8 cellular contexts compared by ENCODE assay signal in the genomic region with DNA sequence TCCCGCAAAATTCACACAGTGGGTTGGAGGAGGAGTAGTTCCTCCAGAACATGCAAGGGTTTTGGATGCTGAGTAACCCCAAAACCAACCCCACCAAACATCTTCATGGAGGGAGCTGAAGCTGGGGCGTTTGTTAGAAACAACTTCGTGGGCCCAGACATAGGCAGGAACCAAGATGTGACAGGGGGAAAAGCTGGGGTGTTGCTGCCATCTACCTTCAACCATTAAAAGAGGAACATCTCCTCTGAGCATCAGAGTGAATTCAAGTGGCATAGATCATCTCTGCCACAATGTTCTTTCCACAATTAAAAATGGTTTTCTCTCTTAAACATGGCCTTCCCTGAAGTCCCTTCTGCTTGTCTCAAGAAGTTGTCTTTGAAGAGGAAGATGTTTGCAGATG. TPM values are rescaled to one million over a fixed set of nuclear protein-coding genes. Genes with fewer than 3 reads are reported as not detected.
A peak's percentile ranks its signal among the peaks of the same experiment; 100 is the strongest.
DNase-seq lines count a peak whose midpoint lies in the region; FAIRE-seq and TF ChIP-seq lines count a peak whose summit lies in the region.
"Had no signal": no experiment of that assay in that cellular context is flagged by ENCODE, and none has a peak within 500 bp of the region (broad histone marks: within the 10 kb centered on the region; RNA-seq: fewer than 3 reads in every experiment).

No MANE protein-coding gene starts in this region.

- no TSS peak for BruUV-seq in Caco-2 (replicated peaks; lab: Mats Ljungman, UMichigan)

- H3K4me1 Mint-ChIP-seq in Caco-2 (ENCODE audit: low read depth, unreplicated experiment) = peaks cover 29% of the 10 kb centered on the region

- no peaks in the 10 kb centered on the region for H3K36me3 ChIP-seq in Caco-2 (ENCODE audit: control insufficient read depth, insufficient read depth, low read length)
- no peaks in the 10 kb centered on the region for H3K36me3 ChIP-seq in effector memory CD4-positive, alpha-beta T cell (ENCODE audit: control insufficient read depth, insufficient read depth, low read length)
- H3K36me3 ChIP-seq: pancreas had no signal

- H3K4me1 ChIP-seq in Caco-2 = peaks cover 39% of the 10 kb centered on the region
- no peaks in the 10 kb centered on the region for H3K4me1 ChIP-seq in effector memory CD4-positive, alpha-beta T cell (ENCODE audit: control insufficient read depth, insufficient read depth, low read length, poor library complexity, severe bottlenecking)
- H3K4me1 ChIP-seq: pancreas had no signal

- H3K36me3 Mint-ChIP-seq in Caco-2 (ENCODE audit: insufficient read depth, unreplicated experiment) = peaks cover 9% of the 10 kb centered on the region

- no peaks in the 10 kb centered on the region for H3K27me3 Mint-ChIP-seq in Caco-2 (ENCODE audit: insufficient read depth, unreplicated experiment)

- DNase-seq in Caco-2 (no peak), GM12892 (ENCODE audit: insufficient read length) (no peak), MV-4-11 (lab: John Stamatoyannopoulos, UW) (peak; percentile 10), SK-N-DZ (ENCODE audit: low spot score) (no peak), NCI-H774 (lab: John Stamatoyannopoulos, UW) (no peak)
- DNase-seq in effector CD8-positive, alpha-beta T cell (lab: John Stamatoyannopoulos, UW) = peak; percentile 6
- DNase-seq in effector memory CD4-positive, alpha-beta T cell = no peak
- DNase-seq: pancreas had no signal

- CTCF ChIA-PET in Caco-2 (lab: Charles Lee) = interaction anchor here (0.6 to 2.0 kb wide), 5 partner anchors 25 to 303 kb away, joined by 3 to 14 read pairs (median 6); a partner anchor contains a TSS

- intact Hi-C loops in Caco-2 (cut with micrococcal nuclease; ENCODE audit: unreplicated experiment) = loop anchor here (1.0 kb wide), 1 partner anchor 58 kb away; no protein-coding TSS in a partner anchor

- no peak overlapping the region for H3K4me3 Mint-ChIP-seq in Caco-2 (ENCODE audit: unreplicated experiment)

- H3K9me3 Mint-ChIP-seq in Caco-2 (ENCODE audit: unreplicated experiment) = peaks cover 10% of the 10 kb centered on the region

- no peaks in the 10 kb centered on the region for H3K9me3 ChIP-seq in Caco-2
- H3K9me3 ChIP-seq in effector memory CD4-positive, alpha-beta T cell (ENCODE audit: control insufficient read depth, low read length) = no peaks in the 10 kb centered on the region
- H3K9me3 ChIP-seq: pancreas had no signal

- no peaks in the 10 kb centered on the region for H3K27me3 ChIP-seq in Caco-2 (replicated peaks; ENCODE audit: control insufficient read depth, insufficient read depth, low read length)
- no peaks in the 10 kb centered on the region for H3K27me3 ChIP-seq in effector memory CD4-positive, alpha-beta T cell (replicated peaks; ENCODE audit: control insufficient read depth, insufficient read depth, low read length, poor library complexity, severe bottlenecking)
- H3K27me3 ChIP-seq: pancreas had no signal

- peak overlapping the region; percentile 77 for H3K27ac Mint-ChIP-seq in Caco-2 (ENCODE audit: unreplicated experiment)

- TF ChIP-seq POLR2A in GM12892 (IDR thresholded peaks at IDR 0.05; ENCODE audit: low read depth, low read length) = no peak

- POLR2A ChIA-PET in Caco-2 (lab: Charles Lee) = no interaction called here

- no peak overlapping the region for H3K27ac ChIP-seq in effector memory CD4-positive, alpha-beta T cell (ENCODE audit: insufficient read depth, low read length, poor library complexity, severe bottlenecking)
- H3K27ac ChIP-seq: pancreas had no signal

- FAIRE-seq in GM12892 (lab: Jason Lieb, UNC) = peak; percentile 86
- FAIRE-seq: pancreas had no signal

- H3K4me3 ChIP-seq in Caco-2 (ENCODE audit: low read depth, low read length) = no peak overlapping the region
- H3K4me3 ChIP-seq in effector memory CD4-positive, alpha-beta T cell (ENCODE audit: insufficient read depth, low read depth, low read length, poor library complexity, severe bottlenecking) = no peak overlapping the region
- H3K4me3 ChIP-seq: pancreas had no signal

- no peak for TF ChIP-seq CTCF in Caco-2 (IDR thresholded peaks at IDR 0.05; ENCODE audit: insufficient read depth in 1 of 2, low read depth in 1 of 2, low read length in 1 of 2, severe bottlenecking in 1 of 2, unreplicated experiment in 1 of 2)

RNA-seq across cellular contexts. Expression of a gene that starts 20.5 kb away (rescaled TPM):
- 0.84 and 1.0 TPM in 2 replicates for total RNA-seq in Caco-2 (2022)
- polyA plus RNA-seq in GM12892 (2012; ENCODE audit: missing spikeins) = 19.2 TPM
- not detected in 2 replicates for polyA plus RNA-seq in SK-N-DZ (2014; cell fraction: cytosol; rRNA removed)
- polyA plus RNA-seq in SK-N-DZ (2014; cell fraction: nucleus; rRNA removed) = not detected in 2 replicates

RNA-seq across cellular contexts. Expression of a gene that starts 37.9 kb away (rescaled TPM):
- 15.5 and 16.0 TPM in 2 replicates for total RNA-seq in Caco-2 (2022)
- polyA plus RNA-seq in GM12892 (2012; ENCODE audit: missing spikeins) = 8.5 TPM
- polyA plus RNA-seq in SK-N-DZ (2014; cell fraction: cytosol; rRNA removed) = 5.4 and 8.9 TPM in 2 replicates
- polyA plus RNA-seq in SK-N-DZ (2014; cell fraction: nucleus; rRNA removed) = 11.4 and 12.4 TPM in 2 replicates

Comparison
In these comparisons a context has a peak if more than half of its experiments do, and no peak if none do; other contexts are left out.
1. DNase-seq: peak in MV-4-11 (single experiment) and effector CD8-positive, alpha-beta T cell (single experiment); none in Caco-2 (0 of 2), GM12892 (single experiment), SK-N-DZ (single experiment), NCI-H774 (single experiment) and effector memory CD4-positive, alpha-beta T cell (0 of 3).